In the genomic region with DNA sequence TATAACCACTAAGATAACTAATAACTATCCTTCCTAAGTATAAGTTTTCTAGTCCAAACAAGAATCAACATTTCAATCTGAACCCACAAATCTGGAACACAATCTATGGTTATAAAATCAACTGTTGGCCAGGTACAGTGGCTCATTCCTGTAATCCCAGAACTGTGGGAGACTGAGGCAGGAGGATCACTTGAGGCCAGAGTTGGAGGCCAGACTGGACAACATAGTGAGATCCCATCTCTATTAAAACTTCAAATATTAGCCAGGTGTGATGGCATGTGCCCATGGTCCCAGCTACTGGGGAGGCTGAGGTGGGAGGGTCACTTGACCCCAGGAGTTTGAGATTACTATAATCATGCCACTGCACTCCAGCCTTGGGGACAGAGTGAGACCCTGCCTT, we compare ENCODE assay signal across 1 cellular context.
TF ChIP-seq lines count a peak whose summit lies in the region.

No MANE protein-coding gene starts in this region.

TF ChIP-seq in A549, 52 proteins besides CTCF, POLR2A, EP300 and RAD21 (continued from another document):
- TF ChIP-seq, protein P1, sequence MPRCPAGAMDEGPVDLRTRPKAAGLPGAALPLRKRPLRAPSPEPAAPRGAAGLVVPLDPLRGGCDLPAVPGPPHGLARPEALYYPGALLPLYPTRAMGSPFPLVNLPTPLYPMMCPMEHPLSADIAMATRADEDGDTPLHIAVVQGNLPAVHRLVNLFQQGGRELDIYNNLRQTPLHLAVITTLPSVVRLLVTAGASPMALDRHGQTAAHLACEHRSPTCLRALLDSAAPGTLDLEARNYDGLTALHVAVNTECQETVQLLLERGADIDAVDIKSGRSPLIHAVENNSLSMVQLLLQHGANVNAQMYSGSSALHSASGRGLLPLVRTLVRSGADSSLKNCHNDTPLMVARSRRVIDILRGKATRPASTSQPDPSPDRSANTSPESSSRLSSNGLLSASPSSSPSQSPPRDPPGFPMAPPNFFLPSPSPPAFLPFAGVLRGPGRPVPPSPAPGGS (IDR thresholded peaks at IDR 0.05): no peak
- no peak for TF ChIP-seq ESRRA (IDR thresholded peaks at IDR 0.05; ENCODE audit: borderline replicate concordance, low read length)
- TF ChIP-seq CBX2 (IDR thresholded peaks at IDR 0.05; ENCODE audit: borderline replicate concordance, low read depth): no peak
- no peak for TF ChIP-seq FOSL2 (IDR thresholded peaks at IDR 0.05)
- TF ChIP-seq FOSL2 (CRISPR knock-in tag; IDR thresholded peaks at IDR 0.05): no peak
- TF ChIP-seq HOXA7 (CRISPR knock-in tag; IDR thresholded peaks at IDR 0.05): no peak
